ENCODE assay signal across 1 cellular context in genomic region chr2:222734690-222735014, GRCh38.
A peak's percentile ranks its signal among the peaks of the same experiment; 100 is the strongest.
TF ChIP-seq lines count a peak whose summit lies in the region.

No MANE protein-coding gene starts in this region.

TF ChIP-seq in HepG2, 621 proteins besides CTCF, POLR2A, EP300 and RAD21 (continued from another document and continues in another):
- TF ChIP-seq SKIL (CRISPR knock-in tag; IDR thresholded peaks at IDR 0.05; ENCODE audit: borderline replicate concordance) (no peak), ZNF552 (CRISPR knock-in tag; IDR thresholded peaks at IDR 0.05; ENCODE audit: borderline replicate concordance) (no peak), ZFP62 (CRISPR knock-in tag; IDR thresholded peaks at IDR 0.05) (no peak), BHLHE40 (IDR thresholded peaks at IDR 0.05; ENCODE audit: low read length) (no peak), CEBPG (CRISPR knock-in tag; IDR thresholded peaks at IDR 0.05) (no peak), ZZZ3 (CRISPR knock-in tag; IDR thresholded peaks at IDR 0.05; ENCODE audit: borderline replicate concordance) (no peak), MXD1 (CRISPR knock-in tag; IDR thresholded peaks at IDR 0.05) (no peak), DMAP1 (CRISPR knock-in tag; IDR thresholded peaks at IDR 0.05) (no peak), ZNF646 (CRISPR knock-in tag; IDR thresholded peaks at IDR 0.05) (no peak), ZEB1 (IDR thresholded peaks at IDR 0.05; ENCODE audit: insufficient replicate concordance, low read depth) (no peak), PAF1 (CRISPR knock-in tag; IDR thresholded peaks at IDR 0.05) (no peak), ZNF598 (CRISPR knock-in tag; IDR thresholded peaks at IDR 0.05; ENCODE audit: borderline replicate concordance) (no peak), SNAPC2 (CRISPR knock-in tag; IDR thresholded peaks at IDR 0.05) (no peak), KAT8 (CRISPR knock-in tag; IDR thresholded peaks at IDR 0.05) (no peak), ZNF512B (CRISPR knock-in tag; IDR thresholded peaks at IDR 0.05; ENCODE audit: borderline replicate concordance) (no peak), ARNTL (CRISPR knock-in tag; IDR thresholded peaks at IDR 0.05) (no peak), SNRNP70 (IDR thresholded peaks at IDR 0.05; ENCODE audit: low read depth, low read length) (no peak), RORA (CRISPR knock-in tag; IDR thresholded peaks at IDR 0.05) (no peak), ZSCAN30 (CRISPR knock-in tag; IDR thresholded peaks at IDR 0.05) (no peak), TERF1 (CRISPR knock-in tag; IDR thresholded peaks at IDR 0.05) (no peak), ZNF547 (CRISPR knock-in tag; IDR thresholded peaks at IDR 0.05) (no peak), ZNF691 (CRISPR knock-in tag; IDR thresholded peaks at IDR 0.05; ENCODE audit: borderline replicate concordance, low read depth) (peak; percentile 12; the same call in 1 of the 2 replicates), MLLT10 (CRISPR knock-in tag; IDR thresholded peaks at IDR 0.05) (no peak), PAX8 (CRISPR knock-in tag; IDR thresholded peaks at IDR 0.05; ENCODE audit: borderline replicate concordance) (no peak), HNF4A (CRISPR knock-in tag; IDR thresholded peaks at IDR 0.05) (no peak), RFX5 (IDR thresholded peaks at IDR 0.05; ENCODE audit: low read depth, low read length) (no peak), ZNF839 (CRISPR knock-in tag; IDR thresholded peaks at IDR 0.05; ENCODE audit: borderline replicate concordance) (no peak), MEIS2 (CRISPR knock-in tag; IDR thresholded peaks at IDR 0.05) (no peak), ZFP1 (CRISPR knock-in tag; IDR thresholded peaks at IDR 0.05) (no peak), CHD2 (IDR thresholded peaks at IDR 0.05; ENCODE audit: low read depth, low read length) (no peak), RFXAP (CRISPR knock-in tag; IDR thresholded peaks at IDR 0.05; ENCODE audit: borderline replicate concordance) (no peak), FOXA3 (CRISPR knock-in tag; IDR thresholded peaks at IDR 0.05) (peak; percentile 23; the same call in 1 of the 2 replicates), FOXP4 (CRISPR knock-in tag; IDR thresholded peaks at IDR 0.05) (no peak; the same call in 1 of the 2 replicates), JUND (CRISPR knock-in tag; IDR thresholded peaks at IDR 0.05) (no peak), SNAPC4 (CRISPR knock-in tag; IDR thresholded peaks at IDR 0.05) (no peak), ZNF230 (CRISPR knock-in tag; IDR thresholded peaks at IDR 0.05) (no peak), BCL6 (CRISPR knock-in tag; IDR thresholded peaks at IDR 0.05) (peak; percentile 98), HNF1B (CRISPR knock-in tag; IDR thresholded peaks at IDR 0.05) (peak; percentile 21; the same call in 1 of the 2 replicates), ZNF251 (CRISPR knock-in tag; IDR thresholded peaks at IDR 0.05) (no peak), TBX3 (IDR thresholded peaks at IDR 0.05; ENCODE audit: borderline replicate concordance) (no peak)
